Comparison of ENCODE assay signal across 9 cellular contexts in the genomic region with DNA sequence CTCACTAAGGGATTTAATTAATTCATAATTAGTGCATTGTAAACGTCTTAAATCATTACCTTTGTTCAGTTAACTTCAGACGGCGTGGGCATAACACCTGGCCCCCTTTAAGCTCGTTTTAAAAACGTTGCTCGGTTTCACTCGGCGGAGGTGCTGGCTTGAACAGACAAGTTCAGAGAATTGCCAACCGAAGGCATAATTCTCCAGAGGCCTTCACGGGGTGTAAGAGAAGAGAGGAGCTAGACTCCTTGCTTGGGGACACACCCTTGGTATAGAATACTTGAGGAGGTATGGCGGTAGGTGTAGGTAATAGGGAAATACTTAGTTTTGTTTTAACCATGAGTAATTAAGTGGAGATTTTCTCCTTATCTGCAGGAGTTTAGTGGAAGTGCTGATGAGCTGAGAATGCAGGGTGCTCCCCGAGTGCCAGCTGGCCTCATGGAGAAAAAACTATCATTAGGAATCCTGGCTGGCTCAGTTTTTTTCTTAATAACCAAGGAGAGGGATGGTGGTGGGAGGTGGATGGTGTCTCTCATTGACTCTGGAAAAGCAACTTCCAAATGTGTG. TPM values are rescaled to one million over a fixed set of nuclear protein-coding genes. Genes with fewer than 3 reads are reported as not detected.
DNase-seq lines count a peak whose midpoint lies in the region; ATAC-seq and TF ChIP-seq lines count a peak whose summit lies in the region.
"Had no signal": no experiment of that assay in that cellular context is flagged by ENCODE, and none has a peak within 500 bp of the region (broad histone marks: within the 10 kb centered on the region; RNA-seq: fewer than 3 reads in every experiment).

No MANE protein-coding gene starts in this region.

- H3K27me3 Mint-ChIP-seq in CD4-positive, alpha-beta T cell = peaks cover 60% of the 10 kb centered on the region
- H3K27me3 Mint-ChIP-seq in activated CD8-positive, alpha-beta T cell treated with anti-CD3 and anti-CD28 coated beads for 36 hours = peaks cover 37% of the 10 kb centered on the region

- H3K27me3 ChIP-seq in NT2/D1 (ENCODE audit: insufficient read depth, insufficient read length) (no peaks in the 10 kb centered on the region), prostate gland (replicated peaks; ENCODE audit: insufficient read depth) (no peaks in the 10 kb centered on the region)
- H3K27me3 ChIP-seq in CD4-positive, alpha-beta T cell (ENCODE audit: control insufficient read depth, insufficient read depth, low read length) = peaks cover 27% of the 10 kb centered on the region

- TF ChIP-seq CTCF in fibroblast of mammary gland (conservative IDR thresholded peaks at IDR 0.05; ENCODE audit: control insufficient read depth, insufficient read depth, low read depth, low read length) (no peak), prostate gland (IDR thresholded peaks at IDR 0.05) (no peak)
- TF ChIP-seq CTCF in CD4-positive, alpha-beta T cell (IDR thresholded peaks at IDR 0.05) = no peak
- TF ChIP-seq CTCF in activated CD8-positive, alpha-beta T cell treated with anti-CD3 and anti-CD28 coated beads for 36 hours (IDR thresholded peaks at IDR 0.05) = no peak

- H3K27ac ChIP-seq in prostate gland = no peak overlapping the region
- no peak overlapping the region for H3K27ac ChIP-seq in CD4-positive, alpha-beta T cell (ENCODE audit: low read depth, low read length)
- H3K27ac ChIP-seq: HL-60 had no signal

- 8% methylated on average over 12 of the region's 12 CpGs for WGBS in prostate gland

- POLR2A ChIA-PET in CD4-positive, alpha-beta T cell (lab: Charles Lee) = no interaction called here
- POLR2A ChIA-PET in activated CD8-positive, alpha-beta T cell treated with anti-CD3 and anti-CD28 coated beads for 36 hours (lab: Charles Lee) = no interaction called here

- H3K9me3 Mint-ChIP-seq in CD4-positive, alpha-beta T cell = no peaks in the 10 kb centered on the region
- H3K9me3 Mint-ChIP-seq in activated CD8-positive, alpha-beta T cell treated with anti-CD3 and anti-CD28 coated beads for 36 hours = no peaks in the 10 kb centered on the region

- intact Hi-C loops in prostate gland (cut with DNase I) = no loop called here
- intact Hi-C loops in CD4-positive, alpha-beta T cell (cut with DNase I, micrococcal nuclease) = no loop called here
- intact Hi-C loops in activated CD8-positive, alpha-beta T cell treated with anti-CD3 and anti-CD28 coated beads for 36 hours (cut with micrococcal nuclease) = no loop called here

- peak overlapping the region; percentile 73 for H3K9ac ChIP-seq in ES-I3 (ENCODE audit: low read depth, low read length)
- peak overlapping the region; percentile 82 for H3K9ac ChIP-seq in NT2/D1 (ENCODE audit: insufficient read length, low read depth)

- no peaks in the 10 kb centered on the region for H3K36me3 Mint-ChIP-seq in CD4-positive, alpha-beta T cell (ENCODE audit: low read depth)
- H3K36me3 Mint-ChIP-seq in activated CD8-positive, alpha-beta T cell treated with anti-CD3 and anti-CD28 coated beads for 36 hours (ENCODE audit: low read depth) = no peaks in the 10 kb centered on the region

- no peak overlapping the region for H3K4me3 Mint-ChIP-seq in CD4-positive, alpha-beta T cell
- no peak overlapping the region for H3K4me3 Mint-ChIP-seq in activated CD8-positive, alpha-beta T cell treated with anti-CD3 and anti-CD28 coated beads for 36 hours

- peak overlapping the region; percentile 67 for H3K4me3 ChIP-seq in NT2/D1 (ENCODE audit: insufficient read length, low read depth)
- H3K4me3 ChIP-seq in fibroblast of mammary gland (ENCODE audit: control insufficient read depth, low read depth, low read length) = peak overlapping the region; percentile 66
- peak overlapping the region; percentile 56 to 65 for H3K4me3 ChIP-seq in prostate gland

- CTCF ChIA-PET in CD4-positive, alpha-beta T cell (lab: Charles Lee) = no interaction called here
- CTCF ChIA-PET in activated CD8-positive, alpha-beta T cell treated with anti-CD3 and anti-CD28 coated beads for 36 hours (lab: Charles Lee) = interaction anchor here (0.9 to 1.5 kb wide), 2 partner anchors 10 to 147 kb away, joined by 3 to 7 read pairs; no protein-coding TSS in a partner anchor

- H3K36me3 ChIP-seq in ES-I3 (ENCODE audit: insufficient read depth, low read length) = no peaks in the 10 kb centered on the region
- no peaks in the 10 kb centered on the region for H3K36me3 ChIP-seq in NT2/D1 (ENCODE audit: insufficient read depth, insufficient read length, low read length)
- no peaks in the 10 kb centered on the region for H3K36me3 ChIP-seq in prostate gland

- H3K4me1 Mint-ChIP-seq in CD4-positive, alpha-beta T cell (ENCODE audit: low read depth) = no peaks in the 10 kb centered on the region
- H3K4me1 Mint-ChIP-seq in activated CD8-positive, alpha-beta T cell treated with anti-CD3 and anti-CD28 coated beads for 36 hours (ENCODE audit: low read depth) = no peaks in the 10 kb centered on the region

- no peak overlapping the region for H3K27ac Mint-ChIP-seq in CD4-positive, alpha-beta T cell
- no peak overlapping the region for H3K27ac Mint-ChIP-seq in activated CD8-positive, alpha-beta T cell treated with anti-CD3 and anti-CD28 coated beads for 36 hours

- DNase-seq in NT2/D1 (ENCODE audit: low read depth, low spot score) (no peak), fibroblast of mammary gland (ENCODE audit: low read depth) (no peak), prostate gland (ENCODE audit: low spot score) (no peak), H4 (ENCODE audit: low spot score) (no peak)
- no peak for DNase-seq in CD4-positive, alpha-beta T cell
- no peak for DNase-seq in activated CD8-positive, alpha-beta T cell treated with anti-CD3 and anti-CD28 coated beads for 36 hours

- H3K4me1 ChIP-seq in ES-I3 (ENCODE audit: insufficient read depth, low read length) (no peaks in the 10 kb centered on the region), NT2/D1 (ENCODE audit: insufficient read depth, insufficient read length) (no peaks in the 10 kb centered on the region), prostate gland (replicated peaks) (no peaks in the 10 kb centered on the region)

- H3K9me3 ChIP-seq in ES-I3 (ENCODE audit: control insufficient read depth, insufficient read depth, low read length) (no peaks in the 10 kb centered on the region), NT2/D1 (ENCODE audit: insufficient read depth, low read length) (no peaks in the 10 kb centered on the region), prostate gland (no peaks in the 10 kb centered on the region)
- H3K9me3 ChIP-seq in CD4-positive, alpha-beta T cell (ENCODE audit: control insufficient read depth, low read length) = no peaks in the 10 kb centered on the region

- ATAC-seq in GM18511 (IDR thresholded peaks at IDR 0.05; ENCODE audit: unreplicated experiment) = no peak
- ATAC-seq in CD4-positive, alpha-beta T cell (ENCODE audit: poor library complexity) = no peak
- ATAC-seq in activated CD8-positive, alpha-beta T cell treated with anti-CD3 and anti-CD28 coated beads for 36 hours = no peak

- no peak for TF ChIP-seq POLR2A in prostate gland (IDR thresholded peaks at IDR 0.05)

RNA-seq across cellular contexts. Expression of a gene that starts 0.9 kb away (rescaled TPM):
- total RNA-seq in prostate gland = 10 to 100 TPM in 1 of 2 donors, 1 to 10 TPM in 1; 3.7 to 16.6 TPM
- total RNA-seq in CD4-positive, alpha-beta T cell = not detected
- total RNA-seq in activated CD8-positive, alpha-beta T cell treated with anti-CD3 and anti-CD28 coated beads for 36 hours = not detected
- total RNA-seq in H4 (2014; rRNA removed; shearing (Covaris generic)) = 3.0 and 3.8 TPM in 2 replicates

RNA-seq across cellular contexts. Expression of a gene that starts 59.6 kb away (rescaled TPM):
- 1 to 10 TPM in 1 of 2 donors, under 1 TPM in 1; 0.77 to 6.9 TPM for total RNA-seq in prostate gland
- not detected for total RNA-seq in CD4-positive, alpha-beta T cell
- not detected for total RNA-seq in activated CD8-positive, alpha-beta T cell treated with anti-CD3 and anti-CD28 coated beads for 36 hours
- total RNA-seq in H4 (2014; rRNA removed; shearing (Covaris generic)) = not detected in 2 replicates
